22 cellular contexts compared by ENCODE assay signal in the genomic region with DNA sequence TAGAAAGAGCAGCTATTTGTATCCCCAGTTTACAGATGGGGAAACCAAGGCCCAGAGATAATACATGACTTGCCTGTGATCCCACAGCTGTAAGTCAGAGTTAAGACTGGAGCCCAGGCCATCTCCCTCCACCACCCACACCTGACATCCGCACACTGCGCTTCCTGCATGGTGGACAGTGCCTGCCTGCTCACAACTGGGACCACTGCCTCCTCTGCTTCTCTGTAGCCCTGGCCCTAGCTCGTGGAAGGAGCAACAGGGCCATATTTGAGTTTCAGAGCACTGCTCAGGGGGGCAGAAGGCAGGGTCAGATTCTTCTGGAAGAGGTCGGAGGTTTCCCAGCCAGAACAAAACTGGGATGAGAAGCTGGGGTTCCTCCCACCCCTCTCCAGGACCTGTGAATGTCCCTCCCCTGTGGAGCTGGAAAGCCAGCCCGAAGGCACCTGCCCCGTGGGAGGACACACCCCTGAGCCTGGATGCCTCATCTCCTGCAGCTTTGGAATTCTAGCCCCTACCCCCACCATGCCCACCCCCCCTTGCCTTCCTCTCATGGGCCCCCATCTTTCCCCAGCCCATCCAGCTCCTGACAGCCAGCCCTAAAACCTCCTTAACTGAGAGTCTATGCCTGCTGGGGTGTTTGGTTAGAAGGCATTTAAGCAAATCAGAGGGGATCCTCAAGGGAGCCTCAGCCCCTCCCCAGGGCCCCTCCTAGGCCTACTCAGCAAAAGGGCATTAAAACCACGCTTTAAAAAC.
DNase-seq lines count a peak whose midpoint lies in the region; ATAC-seq and TF ChIP-seq lines count a peak whose summit lies in the region.
"Had no signal": no experiment of that assay in that cellular context is flagged by ENCODE, and none has a peak within 500 bp of the region (broad histone marks: within the 10 kb centered on the region; RNA-seq: fewer than 3 reads in every experiment).

No MANE protein-coding gene starts in this region.

- H3K36me3 Mint-ChIP-seq in activated naive CD8-positive, alpha-beta T cell treated with anti-CD3 and anti-CD28 coated beads for 36 hours = no peaks in the 10 kb centered on the region
- no peaks in the 10 kb centered on the region for H3K36me3 Mint-ChIP-seq in activated naive CD8-positive, alpha-beta T cell treated with anti-CD3 and anti-CD28 coated beads, Interleukin-2, amount 50 U/mL, for 24 hours (ENCODE audit: low read depth)
- H3K36me3 Mint-ChIP-seq in endodermal cell (ENCODE audit: low read depth) = no peaks in the 10 kb centered on the region
- H3K36me3 Mint-ChIP-seq: CD8-positive, alpha-beta T cell had no signal

- no peaks in the 10 kb centered on the region for H3K4me1 Mint-ChIP-seq in activated naive CD8-positive, alpha-beta T cell treated with anti-CD3 and anti-CD28 coated beads for 36 hours
- H3K4me1 Mint-ChIP-seq in activated naive CD8-positive, alpha-beta T cell treated with anti-CD3 and anti-CD28 coated beads, Interleukin-2, amount 50 U/mL, for 24 hours = peaks cover 1% of the 10 kb centered on the region
- H3K4me1 Mint-ChIP-seq in endodermal cell = no peaks in the 10 kb centered on the region

- H3K27me3 Mint-ChIP-seq in activated naive CD8-positive, alpha-beta T cell treated with anti-CD3 and anti-CD28 coated beads for 36 hours = peaks cover 40% of the 10 kb centered on the region
- peaks cover 50% of the 10 kb centered on the region for H3K27me3 Mint-ChIP-seq in activated naive CD8-positive, alpha-beta T cell treated with anti-CD3 and anti-CD28 coated beads, Interleukin-2, amount 50 U/mL, for 24 hours
- no peaks in the 10 kb centered on the region for H3K27me3 Mint-ChIP-seq in endodermal cell (ENCODE audit: insufficient read depth)

- no peak overlapping the region for H3K27ac ChIP-seq in endodermal cell (ENCODE audit: low read depth, low read length)
- H3K27ac ChIP-seq: BLaER1 treated with 17β-estradiol and CSF1 and Interleukin-3, amounts not matched to agents 10 nM and 100 nM; HL-60 had no signal

- ATAC-seq in activated naive CD8-positive, alpha-beta T cell treated with anti-CD3 and anti-CD28 coated beads, Interleukin-2, amount 50 U/mL, for 24 hours = no peak
- ATAC-seq in sciatic nerve (no peak), HG03378 (IDR thresholded peaks at IDR 0.05; ENCODE audit: unreplicated experiment) (no peak)
- ATAC-seq: CD8-positive, alpha-beta T cell; Panc1 had no signal

- TF ChIP-seq CTCF in endodermal cell (conservative IDR thresholded peaks at IDR 0.05) = no peak
- no peak for TF ChIP-seq CTCF in GM10266 (IDR thresholded peaks at IDR 0.05; ENCODE audit: control insufficient read depth, insufficient read depth, low read depth, missing control alignments)

- H3K27ac Mint-ChIP-seq in activated naive CD8-positive, alpha-beta T cell treated with anti-CD3 and anti-CD28 coated beads for 36 hours = peak overlapping the region; percentile 28
- no peak overlapping the region for H3K27ac Mint-ChIP-seq in activated naive CD8-positive, alpha-beta T cell treated with anti-CD3 and anti-CD28 coated beads, Interleukin-2, amount 50 U/mL, for 24 hours
- no peak overlapping the region for H3K27ac Mint-ChIP-seq in endodermal cell
- H3K27ac Mint-ChIP-seq: CD8-positive, alpha-beta T cell had no signal

- 74 to 81% methylated on average over 6 to 7 of the region's 7 CpGs for WGBS in endodermal cell (ENCODE audit: insufficient coverage in 1 of 2, insufficient read length in 1 of 2), 2 experiments

- no peaks in the 10 kb centered on the region for H3K4me1 ChIP-seq in endodermal cell (ENCODE audit: control insufficient read depth, insufficient read depth, low read length)
- H3K4me1 ChIP-seq: HAP-1 had no signal

- no peak overlapping the region for H3K4me3 Mint-ChIP-seq in activated naive CD8-positive, alpha-beta T cell treated with anti-CD3 and anti-CD28 coated beads for 36 hours
- H3K4me3 Mint-ChIP-seq in activated naive CD8-positive, alpha-beta T cell treated with anti-CD3 and anti-CD28 coated beads, Interleukin-2, amount 50 U/mL, for 24 hours = no peak overlapping the region
- no peak overlapping the region for H3K4me3 Mint-ChIP-seq in endodermal cell
- H3K4me3 Mint-ChIP-seq: CD8-positive, alpha-beta T cell had no signal

- H3K9me3 Mint-ChIP-seq in activated naive CD8-positive, alpha-beta T cell treated with anti-CD3 and anti-CD28 coated beads for 36 hours = no peaks in the 10 kb centered on the region
- H3K9me3 Mint-ChIP-seq in activated naive CD8-positive, alpha-beta T cell treated with anti-CD3 and anti-CD28 coated beads, Interleukin-2, amount 50 U/mL, for 24 hours = no peaks in the 10 kb centered on the region
- peaks cover 7% of the 10 kb centered on the region for H3K9me3 Mint-ChIP-seq in endodermal cell
- H3K9me3 Mint-ChIP-seq: CD8-positive, alpha-beta T cell had no signal

- H3K9me3 ChIP-seq in endodermal cell (ENCODE audit: control insufficient read depth, low read length) = no peaks in the 10 kb centered on the region
- H3K9me3 ChIP-seq: HAP-1 had no signal

- H3K27me3 ChIP-seq in endodermal cell (ENCODE audit: control insufficient read depth, insufficient read depth, low read length, poor library complexity, severe bottlenecking) = no peaks in the 10 kb centered on the region
- H3K27me3 ChIP-seq: BLaER1 treated with 17β-estradiol and CSF1 and Interleukin-3, amounts not matched to agents 10 nM and 100 nM had no signal

- no peak overlapping the region for H3K4me3 ChIP-seq in endodermal cell (ENCODE audit: low read length)
- H3K4me3 ChIP-seq: BLaER1 treated with 17β-estradiol and CSF1 and Interleukin-3, amounts not matched to agents 10 nM and 100 nM; HAP-1 had no signal

- no peaks in the 10 kb centered on the region for H3K36me3 ChIP-seq in endodermal cell (ENCODE audit: control insufficient read depth, insufficient read depth, low read length)
- H3K36me3 ChIP-seq: BLaER1 treated with 17β-estradiol and CSF1 and Interleukin-3, amounts not matched to agents 10 nM and 100 nM; HAP-1 had no signal

- DNase-seq in activated naive CD8-positive, alpha-beta T cell treated with anti-CD3 and anti-CD28 coated beads for 36 hours = no peak
- DNase-seq in activated naive CD8-positive, alpha-beta T cell treated with anti-CD3 and anti-CD28 coated beads, Interleukin-2, amount 50 U/mL, for 24 hours = no peak
- DNase-seq in HuH-7 (ENCODE audit: low spot score) = peak; percentile 4
- peak; percentile 43 for DNase-seq in endodermal cell
- DNase-seq in sciatic nerve (ENCODE audit: low spot score) = peak; percentile 35
- no peak for DNase-seq in GM10266 (ENCODE audit: extremely low spot score)
- no peak for DNase-seq in activated CD4-positive, CD25-positive, alpha-beta regulatory T cell (lab: John Stamatoyannopoulos, UW)
- DNase-seq: Calu3, DMS53, EL, IMR-90, NCI-H1092 treated with DMSO at 0.1 percent for 48 hours, NCI-H146, NCI-H2029 treated with DMSO at 0.1 percent for 48 hours, NCI-H2171 treated with DMSO at 0.1 percent for 48 hours, NCI-H446 had no signal

- intact Hi-C loops in sciatic nerve (cut with DNase I) = no loop called here

- H3K9ac ChIP-seq in endodermal cell (ENCODE audit: extremely low read depth, low read length, poor library complexity, severe bottlenecking) = no peak overlapping the region
- H3K9ac ChIP-seq: BLaER1 treated with 17β-estradiol and CSF1 and Interleukin-3, amounts not matched to agents 10 nM and 100 nM had no signal

Comparison
In these comparisons a context has a peak if more than half of its experiments do, and no peak if none do; other contexts are left out.
1. DNase-seq: peak in HuH-7 (single experiment), endodermal cell (single experiment) and sciatic nerve (single experiment); none in activated naive CD8-positive, alpha-beta T cell treated with anti-CD3 and anti-CD28 coated beads for 36 hours (single experiment), activated naive CD8-positive, alpha-beta T cell treated with anti-CD3 and anti-CD28 coated beads, Interleukin-2, amount 50 U/mL, for 24 hours (single experiment), GM10266 (single experiment) and activated CD4-positive, CD25-positive, alpha-beta regulatory T cell (0 of 4).